ENCODE assay signal across 22 cellular contexts in the genomic region with DNA sequence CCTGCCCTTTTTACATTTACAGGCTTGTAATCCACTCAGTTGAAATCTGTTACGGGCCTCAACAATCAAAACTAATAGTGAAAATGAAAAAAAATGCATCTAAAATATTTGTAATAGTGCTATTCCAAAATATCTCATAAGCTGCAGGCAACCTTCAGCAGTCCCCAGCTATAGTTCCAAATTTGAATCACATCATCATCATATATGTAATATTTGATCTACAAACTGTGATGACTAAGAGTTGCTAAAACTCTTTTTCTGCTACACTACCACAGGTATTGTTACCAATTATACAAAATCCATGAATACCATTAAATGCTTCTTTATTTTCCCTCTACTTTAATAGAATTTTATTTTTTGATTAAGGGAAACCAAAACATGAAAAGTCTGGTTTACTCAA.
"Had no signal": no experiment of that assay in that cellular context is flagged by ENCODE, and none has a peak within 500 bp of the region (broad histone marks: within the 10 kb centered on the region; RNA-seq: fewer than 3 reads in every experiment).

No MANE protein-coding gene starts in this region.

- DNase-seq: activated CD4-positive, alpha-beta T cell treated with anti-CD3 and anti-CD28 coated beads, Interleukin-2, amount 50 U/mL, for 48 hours; activated CD8-positive, alpha-beta memory T cell treated with anti-CD3 and anti-CD28 coated beads, Interleukin-2, amount 50 U/mL, for 48 hours; activated gamma-delta T cell; activated naive CD4-positive, alpha-beta T cell treated with anti-CD3 and anti-CD28 coated beads, Interleukin-2, amount 50 U/mL, for 16 hours; activated naive CD8-positive, alpha-beta T cell treated with anti-CD3 and anti-CD28 coated beads, Interleukin-2, amount 50 U/mL, for 24 hours; activated T-cell treated with anti-CD3 and anti-CD28 coated beads, Interleukin-2, amount 50 U/mL, for 72 hours; effector CD4-positive, alpha-beta T cell; hippocampal formation; left ventricle myocardium inferior; midbrain; ovary; stimulated activated CD4-positive, alpha-beta T cell treated with anti-CD3 and anti-CD28 coated beads, Interleukin-12 subunit alpha, Interleukin-12 subunit beta, amount 100 ng/mL, for 4 hours; stimulated activated CD4-positive, alpha-beta T cell treated with anti-CD3 and anti-CD28 coated beads, Interleukin-4, amount 100 ng/mL, for 4 hours; T1000; tibial artery had no signal

- H3K36me3 ChIP-seq: esophagus muscularis mucosa, left ventricle myocardium inferior, ovary, prostate gland, tibial artery had no signal

- H3K9me3 Mint-ChIP-seq: activated naive CD8-positive, alpha-beta T cell treated with anti-CD3 and anti-CD28 coated beads, Interleukin-2, amount 50 U/mL, for 24 hours; activated T-cell treated with anti-CD3 and anti-CD28 coated beads, Interleukin-2, amount 50 U/mL, for 72 hours; dendritic cell treated with granulocyte-macrophage colony-stimulating factor and Interleukin-4, amounts not matched to agents 40 ng/mL and 50 ng/mL, for 4 days; natural killer cell treated with Interleukin-12 subunit alpha and Interleukin-12 subunit beta and Interleukin-15 and Interleukin-18, amount 100 ng/mL, for 72 hours; stimulated activated naive CD8-positive, alpha-beta T cell treated with anti-CD3 and anti-CD28 coated beads, Interleukin-15, Interleukin-2, amounts not matched to agents 100 ng/mL and 50 ng/mL, for 24 hours; T-helper 1 cell treated with Interleukin-12 subunit alpha and Interleukin-12 subunit beta and Interleukin-4 antibody, amounts not matched to agents 30 μg/mL and 1 μg/mL, for 36 hours had no signal

- H3K27ac ChIP-seq: esophagus muscularis mucosa, left ventricle myocardium inferior, ovary, prostate gland, tibial artery had no signal

- H3K36me3 Mint-ChIP-seq: natural killer cell treated with Interleukin-12 subunit alpha and Interleukin-12 subunit beta and Interleukin-15 and Interleukin-18, amount 100 ng/mL, for 72 hours had no signal

- H3K27me3 Mint-ChIP-seq: natural killer cell treated with Interleukin-12 subunit alpha and Interleukin-12 subunit beta and Interleukin-15 and Interleukin-18, amount 100 ng/mL, for 72 hours had no signal

- H3K27ac Mint-ChIP-seq: activated naive CD8-positive, alpha-beta T cell treated with anti-CD3 and anti-CD28 coated beads, Interleukin-2, amount 50 U/mL, for 24 hours; activated T-cell treated with anti-CD3 and anti-CD28 coated beads, Interleukin-2, amount 50 U/mL, for 72 hours; dendritic cell treated with granulocyte-macrophage colony-stimulating factor and Interleukin-4, amounts not matched to agents 40 ng/mL and 50 ng/mL, for 4 days; natural killer cell treated with Interleukin-12 subunit alpha and Interleukin-12 subunit beta and Interleukin-15 and Interleukin-18, amount 100 ng/mL, for 72 hours; stimulated activated naive CD8-positive, alpha-beta T cell treated with anti-CD3 and anti-CD28 coated beads, Interleukin-15, Interleukin-2, amounts not matched to agents 100 ng/mL and 50 ng/mL, for 24 hours; T-helper 1 cell treated with Interleukin-12 subunit alpha and Interleukin-12 subunit beta and Interleukin-4 antibody, amounts not matched to agents 30 μg/mL and 1 μg/mL, for 36 hours; WTC11 had no signal

- H3K27me3 ChIP-seq: esophagus muscularis mucosa, ovary, tibial artery had no signal

- H3K9me3 ChIP-seq: esophagus muscularis mucosa, left ventricle myocardium inferior, ovary, prostate gland, tibial artery had no signal

- H3K4me3 Mint-ChIP-seq: activated naive CD8-positive, alpha-beta T cell treated with anti-CD3 and anti-CD28 coated beads, Interleukin-2, amount 50 U/mL, for 24 hours; dendritic cell treated with granulocyte-macrophage colony-stimulating factor and Interleukin-4, amounts not matched to agents 40 ng/mL and 50 ng/mL, for 4 days; natural killer cell treated with Interleukin-12 subunit alpha and Interleukin-12 subunit beta and Interleukin-15 and Interleukin-18, amount 100 ng/mL, for 72 hours; stimulated activated naive CD8-positive, alpha-beta T cell treated with anti-CD3 and anti-CD28 coated beads, Interleukin-15, Interleukin-2, amounts not matched to agents 100 ng/mL and 50 ng/mL, for 24 hours; T-helper 1 cell treated with Interleukin-12 subunit alpha and Interleukin-12 subunit beta and Interleukin-4 antibody, amounts not matched to agents 30 μg/mL and 1 μg/mL, for 36 hours; WTC11 had no signal

- H3K4me3 ChIP-seq: esophagus muscularis mucosa, left ventricle myocardium inferior, ovary, prostate gland, tibial artery had no signal

- H3K4me1 ChIP-seq: esophagus muscularis mucosa, left ventricle myocardium inferior, prostate gland, tibial artery had no signal
